Comparison of ENCODE assay signal across 8 cellular contexts in the genomic region with DNA sequence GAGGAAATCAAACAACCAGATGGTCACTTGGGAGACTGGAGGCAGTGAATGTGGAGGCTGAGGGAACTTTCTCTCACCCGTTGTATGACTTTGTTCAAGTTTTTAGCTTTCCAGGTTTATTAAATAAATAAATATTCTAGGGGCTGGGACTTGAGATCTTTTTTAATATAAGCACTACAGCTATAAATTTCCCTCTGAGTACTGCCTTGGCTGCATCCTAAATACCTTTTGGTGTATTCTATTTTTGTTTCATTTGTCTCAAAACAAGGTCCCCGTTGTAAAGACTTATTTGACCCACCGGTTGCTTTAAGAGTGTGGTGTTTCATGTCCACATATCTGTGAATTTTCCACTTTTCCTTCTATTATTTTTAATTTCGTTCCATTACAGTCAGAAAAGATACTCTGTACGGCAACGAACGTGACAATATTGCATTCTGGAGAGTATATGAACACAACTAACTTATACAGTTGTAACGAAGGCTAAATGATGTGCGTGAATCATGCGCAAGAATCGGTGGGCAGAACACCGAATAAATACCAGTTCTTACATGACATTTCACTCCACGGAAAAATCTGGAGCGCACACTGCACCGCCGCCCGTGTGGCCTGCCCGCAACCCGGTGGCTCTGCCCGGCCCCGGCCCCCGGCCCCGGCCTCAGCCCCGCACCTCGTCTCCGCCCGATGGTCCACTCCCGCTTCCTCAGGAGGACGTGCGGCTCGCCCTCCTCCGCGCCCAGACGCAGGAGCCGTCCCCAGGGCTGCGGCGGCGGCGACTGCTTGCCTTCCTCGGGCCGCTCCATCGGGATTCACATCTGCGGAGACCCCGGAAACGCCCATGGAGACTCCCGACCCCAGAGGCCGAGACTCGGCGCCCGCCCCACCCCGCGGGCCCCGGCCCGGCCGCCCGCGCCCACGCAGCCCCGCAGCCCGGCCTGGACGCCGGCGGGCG. TPM values are rescaled to one million over a fixed set of nuclear protein-coding genes. Genes with fewer than 3 reads are reported as not detected.
DNase-seq lines count a peak whose midpoint lies in the region; ATAC-seq, FAIRE-seq and TF ChIP-seq lines count a peak whose summit lies in the region.

No MANE protein-coding gene starts in this region.

- H3K27ac ChIP-seq in Panc1 (ENCODE audit: low read length): peak overlapping the region; percentile 80
- peak overlapping the region in 48 of 59 donors; percentile 11 to 96 (median 69) for H3K27ac ChIP-seq in dorsolateral prefrontal cortex

- H3K4me1 ChIP-seq in Panc1 (ENCODE audit: control insufficient read depth, insufficient read depth, low read length): no peaks in the 10 kb centered on the region

- peaks cover 29% of the 10 kb centered on the region for H3K9me3 Mint-ChIP-seq in mesothelial cell of epicardium

- H3K4me3 ChIP-seq in Panc1 (ENCODE audit: low read depth in 2 of 2, low read length in 2 of 2) (peak overlapping the region; percentile 57 to 66), dorsolateral prefrontal cortex (peak overlapping the region; percentile 59 to 97 (median 88))

- CTCF ChIA-PET in Panc1 (lab: Charles Lee): no interaction called here

- H3K36me3 ChIP-seq in Panc1 (ENCODE audit: control insufficient read depth, insufficient read depth, low read length): no peaks in the 10 kb centered on the region

- TSS peak; percentile 82 for BruUV-seq in Panc1 (replicated peaks; lab: Mats Ljungman, UMichigan)

- POLR2A ChIA-PET in Panc1 (lab: Charles Lee): interaction anchor here (1.0 kb wide), 1 partner anchor 19 kb away, joined by 4 read pairs; no protein-coding TSS in a partner anchor

- ATAC-seq in HG02885 (IDR thresholded peaks at IDR 0.05; ENCODE audit: poor library complexity, unreplicated experiment) (peak; percentile 24), Panc1 (peak; percentile 68)

- FAIRE-seq in GM19239 (lab: Jason Lieb, UNC): no peak

- H3K9me3 ChIP-seq in Panc1 (ENCODE audit: control insufficient read depth, insufficient read depth, low read depth, low read length): peaks cover 6% of the 10 kb centered on the region; the same call in 1 of the 2 replicates

- TF ChIP-seq CTCF in Panc1 (IDR thresholded peaks at IDR 0.05): no peak
- TF ChIP-seq CTCF in dorsolateral prefrontal cortex (IDR thresholded peaks at IDR 0.05 in 54 of 56, conservative IDR thresholded peaks at IDR 0.05 in 2 of 56; ENCODE audit: low read depth in 1 of 56, partially characterized antibody in 56 of 56): no peak
- TF ChIP-seq CTCF in mesothelial cell of epicardium (IDR thresholded peaks at IDR 0.05; ENCODE audit: unreplicated experiment): no peak

- H3K27ac Mint-ChIP-seq in mesothelial cell of epicardium: peak overlapping the region; percentile 80

- H3K36me3 Mint-ChIP-seq in mesothelial cell of epicardium: peaks cover 22% of the 10 kb centered on the region

- in situ Hi-C loops in Panc1 (cut with HindIII; ENCODE audit: low pct_unique_long_range_greater_than_20kb, low sequenced_read_pairs): no loop called here

- H3K27me3 ChIP-seq in Panc1 (ENCODE audit: control insufficient read depth, insufficient read depth, low read length) (no peaks in the 10 kb centered on the region), dorsolateral prefrontal cortex (no peaks in the 10 kb centered on the region)

- H3K27me3 Mint-ChIP-seq in mesothelial cell of epicardium (ENCODE audit: low read depth): peaks cover 15% of the 10 kb centered on the region

- peaks cover 12% of the 10 kb centered on the region for H3K4me1 Mint-ChIP-seq in mesothelial cell of epicardium

- DNase-seq in activated effector memory CD4-positive, alpha-beta T cell treated with Interleukin-2 at 50 U/mL for 16 hours: peak; percentile 6
- DNase-seq in activated effector memory CD4-positive, alpha-beta T cell treated with anti-CD3 and anti-CD28 coated beads, Interleukin-2, amount 50 U/mL, for 16 hours: no peak
- no peak for DNase-seq in Panc1 (ENCODE audit: low read depth, low spot score)
- peak in 2 of 10 donors; percentile 10 to 40 for DNase-seq in dorsolateral prefrontal cortex
- DNase-seq in mesothelial cell of epicardium (ENCODE audit: low spot score in 2 of 2, unreplicated experiment in 2 of 2): peak in 1 of 2 experiments; percentile 26
- DNase-seq in GM19239 (ENCODE audit: insufficient read length, low spot score): no peak
- no peak for DNase-seq in COLO829 (ENCODE audit: low spot score)

- intact Hi-C loops in Panc1 (cut with micrococcal nuclease; ENCODE audit: unreplicated experiment): no loop called here
- intact Hi-C loops in dorsolateral prefrontal cortex (cut with DNase I): loop anchor here (2.0 to 5.0 kb wide), 4 partner anchors 22 to 120 kb away; a partner anchor contains a TSS

- H3K4me3 Mint-ChIP-seq in mesothelial cell of epicardium: peak overlapping the region; percentile 77

RNA-seq across cellular contexts. Expression of a gene that starts 0.6 kb away (rescaled TPM):
- total RNA-seq in Panc1 (2021; ENCODE audit: unreplicated experiment) (74.0 TPM), dorsolateral prefrontal cortex (10 to 100 TPM; 37.6 to 97.7 (median 65.3) TPM), mesothelial cell of epicardium (41.3 to 52.9 TPM (median 47.7 TPM) in 3 replicates)
- polyA plus RNA-seq in Panc1 (2012; ENCODE audit: insufficient read length): 54.0 TPM

RNA-seq across cellular contexts. Expression of a gene that starts 58.1 kb away (rescaled TPM):
- total RNA-seq in Panc1 (2021; ENCODE audit: unreplicated experiment) (61.1 TPM), dorsolateral prefrontal cortex (10 to 100 TPM; 46.0 to 96.5 (median 63.7) TPM), mesothelial cell of epicardium (62.0 to 63.8 TPM (median 62.2 TPM) in 3 replicates)
- polyA plus RNA-seq in Panc1 (2012; ENCODE audit: insufficient read length): 39.2 TPM
